ENCODE assay signal across 9 cellular contexts in the genomic region with DNA sequence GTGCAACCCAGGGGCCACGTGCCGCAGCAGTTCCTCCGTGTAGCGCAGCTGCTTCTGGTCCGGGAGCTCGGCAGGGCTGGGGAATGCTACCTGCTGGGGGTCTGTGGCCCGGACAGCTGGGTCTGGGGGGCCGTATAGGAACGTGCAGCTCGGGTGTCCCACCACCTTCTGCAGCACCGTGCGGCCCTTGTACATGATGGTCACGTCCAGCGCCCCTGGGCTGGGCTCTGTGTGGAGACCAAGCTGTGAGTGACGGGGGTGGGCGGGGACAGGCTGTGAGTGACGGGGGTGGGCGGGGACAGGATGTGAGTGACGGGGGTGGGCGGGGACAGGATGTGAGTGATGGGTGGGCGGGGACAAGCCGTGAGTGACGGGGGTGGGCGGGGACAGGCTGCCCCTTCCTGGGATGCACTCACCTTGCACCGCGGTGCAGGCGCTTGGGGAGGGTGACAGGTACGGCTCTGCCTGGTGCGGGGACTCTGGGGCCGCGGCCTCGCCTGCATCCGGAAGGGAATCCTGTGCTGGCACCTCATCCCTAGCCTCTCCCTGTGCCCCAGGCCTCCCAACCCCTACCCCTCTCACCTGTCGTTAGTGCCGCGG. TPM values are rescaled to one million over a fixed set of nuclear protein-coding genes. Genes with fewer than 3 reads are reported as not detected.
DNase-seq lines count a peak whose midpoint lies in the region; ATAC-seq and TF ChIP-seq lines count a peak whose summit lies in the region.
"Had no signal": no experiment of that assay in that cellular context is flagged by ENCODE, and none has a peak within 500 bp of the region (broad histone marks: within the 10 kb centered on the region; RNA-seq: fewer than 3 reads in every experiment).

No MANE protein-coding gene starts in this region.

- ATAC-seq in effector memory CD8-positive, alpha-beta T cell (replicated peaks) = peak; percentile 47
- no peak for ATAC-seq in GM21526 (IDR thresholded peaks at IDR 0.05; ENCODE audit: low FRiP score, unreplicated experiment)
- no peak for ATAC-seq in HG03039 (IDR thresholded peaks at IDR 0.05; ENCODE audit: unreplicated experiment)

- CTCF ChIA-PET in activated CD4-positive, alpha-beta memory T cell treated with anti-CD3 and anti-CD28 coated beads for 36 hours (lab: Charles Lee) = interaction anchor here (1.2 to 2.4 kb wide), 2 partner anchors 59 to 94 kb away, joined by 4 to 9 read pairs; no protein-coding TSS in a partner anchor

- H3K4me1 Mint-ChIP-seq in activated CD4-positive, alpha-beta memory T cell treated with anti-CD3 and anti-CD28 coated beads for 36 hours (ENCODE audit: low read depth) = peaks cover 17% of the 10 kb centered on the region
- H3K4me1 Mint-ChIP-seq in effector memory CD8-positive, alpha-beta T cell (ENCODE audit: low read depth in 2 of 2) = peaks cover 6 to 21% of the 10 kb centered on the region in 2 donors
- H3K4me1 Mint-ChIP-seq in neural crest cell = peaks cover 16% of the 10 kb centered on the region

- TF ChIP-seq CTCF in neural crest cell (conservative IDR thresholded peaks at IDR 0.05) (no peak), testis (IDR thresholded peaks at IDR 0.05) (no peak)

- H3K27ac Mint-ChIP-seq in activated CD4-positive, alpha-beta memory T cell treated with anti-CD3 and anti-CD28 coated beads for 36 hours = peak overlapping the region; percentile 69
- peak overlapping the region in 1 of 2 donors; percentile 90 for H3K27ac Mint-ChIP-seq in effector memory CD8-positive, alpha-beta T cell
- H3K27ac Mint-ChIP-seq in neural crest cell (ENCODE audit: unreplicated experiment) = no peak overlapping the region
- H3K27ac Mint-ChIP-seq: nephron had no signal

- no peaks in the 10 kb centered on the region for H3K36me3 ChIP-seq in testis (ENCODE audit: low read depth, missing control alignments)

- H3K4me3 ChIP-seq in testis = no peak overlapping the region

- peaks cover 31% of the 10 kb centered on the region for H3K36me3 Mint-ChIP-seq in activated CD4-positive, alpha-beta memory T cell treated with anti-CD3 and anti-CD28 coated beads for 36 hours
- H3K36me3 Mint-ChIP-seq in effector memory CD8-positive, alpha-beta T cell (ENCODE audit: insufficient read depth) = peaks cover 75% of the 10 kb centered on the region
- H3K36me3 Mint-ChIP-seq in neural crest cell (ENCODE audit: low read depth) = peaks cover 3% of the 10 kb centered on the region

- no peaks in the 10 kb centered on the region for H3K9me3 ChIP-seq in testis

- no peaks in the 10 kb centered on the region for H3K27me3 ChIP-seq in testis

- no peaks in the 10 kb centered on the region for H3K27me3 Mint-ChIP-seq in activated CD4-positive, alpha-beta memory T cell treated with anti-CD3 and anti-CD28 coated beads for 36 hours
- no peaks in the 10 kb centered on the region for H3K27me3 Mint-ChIP-seq in effector memory CD8-positive, alpha-beta T cell
- peaks cover 6% of the 10 kb centered on the region for H3K27me3 Mint-ChIP-seq in neural crest cell (ENCODE audit: low read depth)

- no peak for TF ChIP-seq POLR2A in testis (IDR thresholded peaks at IDR 0.05)

- peaks cover 25% of the 10 kb centered on the region for H3K4me1 ChIP-seq in testis

- peak overlapping the region; percentile 92 for H3K4me3 Mint-ChIP-seq in activated CD4-positive, alpha-beta memory T cell treated with anti-CD3 and anti-CD28 coated beads for 36 hours
- peak overlapping the region in 1 of 2 donors; percentile 69 for H3K4me3 Mint-ChIP-seq in effector memory CD8-positive, alpha-beta T cell
- H3K4me3 Mint-ChIP-seq in neural crest cell = no peak overlapping the region

- no peaks in the 10 kb centered on the region for H3K9me3 Mint-ChIP-seq in activated CD4-positive, alpha-beta memory T cell treated with anti-CD3 and anti-CD28 coated beads for 36 hours
- H3K9me3 Mint-ChIP-seq in effector memory CD8-positive, alpha-beta T cell = no peaks in the 10 kb centered on the region
- H3K9me3 Mint-ChIP-seq in neural crest cell = no peaks in the 10 kb centered on the region
- H3K9me3 Mint-ChIP-seq: nephron had no signal

- 38 to 73% methylated on average over 19 to 23 of the region's 36 CpGs for WGBS in testis, 2 donors

- DNase-seq in EL (peak; percentile 60), NCI-H2196 (lab: John Stamatoyannopoulos, UW; ENCODE audit: unreplicated experiment) (peak; percentile 73), neural crest cell (ENCODE audit: low read depth, low spot score) (peak; percentile 57), testis (peak; percentile 89)
- DNase-seq in activated CD4-positive, alpha-beta memory T cell treated with anti-CD3 and anti-CD28 coated beads for 36 hours = peak; percentile 93
- DNase-seq in effector memory CD8-positive, alpha-beta T cell = peak; percentile 50 to 80 (median 68)

- H3K27ac ChIP-seq in testis = peak overlapping the region in 1 of 2 donors; percentile 30

- POLR2A ChIA-PET in activated CD4-positive, alpha-beta memory T cell treated with anti-CD3 and anti-CD28 coated beads for 36 hours (lab: Charles Lee) = interaction anchor here (1.1 kb wide), 1 partner anchor 38 kb away, joined by 3 read pairs; no protein-coding TSS in a partner anchor

- intact Hi-C loops in activated CD4-positive, alpha-beta memory T cell treated with anti-CD3 and anti-CD28 coated beads for 36 hours (cut with micrococcal nuclease) = no loop called here
- intact Hi-C loops in testis (cut with DNase I; ENCODE audit: low total_unique reads) = no loop called here

RNA-seq across cellular contexts. Expression of a gene that starts 2.3 kb away (rescaled TPM):
- total RNA-seq in activated CD4-positive, alpha-beta memory T cell treated with anti-CD3 and anti-CD28 coated beads for 36 hours = 10 to 100 TPM; 79.9 to 80.7 TPM
- total RNA-seq in neural crest cell = 10.2 and 11.4 TPM in 2 replicates
- total RNA-seq in testis = 10 to 100 TPM; 13.0 to 30.1 TPM
- polyA plus RNA-seq in testis (ENCODE audit: insufficient read depth, low read depth, low replicate concordance) = 9.9 TPM

RNA-seq across cellular contexts. Expression of a gene that starts 11.3 kb away (rescaled TPM):
- not detected for total RNA-seq in activated CD4-positive, alpha-beta memory T cell treated with anti-CD3 and anti-CD28 coated beads for 36 hours
- total RNA-seq in neural crest cell (not detected in 2 replicates), testis (under 1 TPM; 0.12 to 0.63 TPM)
- polyA plus RNA-seq in testis (ENCODE audit: insufficient read depth, low read depth, low replicate concordance) = 2.3 TPM

RNA-seq across cellular contexts. Expression of a gene that starts 13.5 kb away (rescaled TPM):
- not detected for total RNA-seq in activated CD4-positive, alpha-beta memory T cell treated with anti-CD3 and anti-CD28 coated beads for 36 hours
- total RNA-seq in neural crest cell (not detected in 2 replicates), testis (1 to 10 TPM; 3.4 to 9.3 TPM)
- 1.5 TPM for polyA plus RNA-seq in testis (ENCODE audit: insufficient read depth, low read depth, low replicate concordance)

RNA-seq across cellular contexts. Expression of a gene that starts 23.6 kb away (rescaled TPM):
- total RNA-seq in activated CD4-positive, alpha-beta memory T cell treated with anti-CD3 and anti-CD28 coated beads for 36 hours = under 1 TPM; 0.21 to 0.39 TPM
- total RNA-seq in neural crest cell (0.30 and 0.63 TPM in 2 replicates), testis (1 to 10 TPM; 2.0 to 3.3 TPM)
- 1.5 TPM for polyA plus RNA-seq in testis (ENCODE audit: insufficient read depth, low read depth, low replicate concordance)

RNA-seq across cellular contexts. Expression of a gene that starts 37.2 kb away (rescaled TPM):
- total RNA-seq in activated CD4-positive, alpha-beta memory T cell treated with anti-CD3 and anti-CD28 coated beads for 36 hours = 10 to 100 TPM; 32.4 to 33.5 TPM
- total RNA-seq in neural crest cell (52.3 TPM in 2 replicates), testis (10 to 100 TPM; 62.9 to 74.4 TPM)
- polyA plus RNA-seq in testis (ENCODE audit: insufficient read depth, low read depth, low replicate concordance) = 30.2 TPM
